Comparison of ENCODE assay signal across 1 cellular context in the genomic region with DNA sequence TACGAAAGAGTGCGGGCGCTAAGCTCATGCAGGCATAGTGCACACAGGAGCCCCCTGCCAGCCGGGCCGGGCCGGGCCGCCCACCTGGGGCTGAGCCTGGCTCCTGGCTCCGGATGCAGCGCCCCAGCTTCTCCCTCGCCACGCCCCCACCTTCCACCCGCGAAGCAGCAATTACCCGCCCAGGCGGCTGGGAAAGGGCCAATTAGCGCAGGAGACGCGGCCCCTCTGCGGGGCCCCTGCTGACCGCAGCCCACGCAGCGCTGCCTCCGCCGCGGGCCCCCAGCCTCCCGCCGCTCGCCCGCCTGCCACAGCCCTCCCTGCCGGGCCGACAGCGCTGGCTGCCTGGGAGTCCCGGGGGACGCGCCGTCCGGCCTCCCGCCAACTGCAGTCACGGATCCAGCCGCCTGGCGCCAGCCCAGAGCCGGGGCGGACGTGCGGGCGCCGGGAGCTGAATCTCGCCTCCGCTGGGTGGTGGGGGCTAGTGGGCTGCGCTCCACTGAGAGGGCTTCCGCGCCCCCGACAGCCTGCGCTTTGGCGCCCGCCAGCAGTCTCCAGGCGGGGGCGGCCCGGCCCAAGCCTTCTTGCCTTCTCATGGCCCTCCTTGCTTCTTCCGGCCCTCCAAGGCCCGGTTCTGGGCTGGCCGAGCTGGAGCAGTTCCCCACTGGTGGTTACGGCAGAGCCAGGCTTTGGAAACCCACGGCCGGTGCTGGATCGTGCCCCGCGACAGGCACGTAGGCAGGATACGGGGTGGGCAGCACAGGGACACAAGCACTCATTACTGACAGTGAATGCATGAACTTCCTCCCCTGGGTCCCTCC.
TF ChIP-seq lines count a peak whose summit lies in the region.

No MANE protein-coding gene starts in this region.

TF ChIP-seq in HEK293, 187 proteins besides CTCF, POLR2A, EP300 and RAD21 (continued from another document):
- 0 out of 2 replicates have a peak, but pooled peaks have one; percentile 27 for TF ChIP-seq KLF8 (tag by site-specific recombination; IDR thresholded peaks at IDR 0.05)
- no peak for TF ChIP-seq ZNF174 (tag by site-specific recombination; IDR thresholded peaks at IDR 0.05)
- peak; percentile 19; the same call in 1 of the 2 replicates for TF ChIP-seq ZNF549 (tag by site-specific recombination; IDR thresholded peaks at IDR 0.05)
